1 cellular context compared by ENCODE assay signal in the genomic region with DNA sequence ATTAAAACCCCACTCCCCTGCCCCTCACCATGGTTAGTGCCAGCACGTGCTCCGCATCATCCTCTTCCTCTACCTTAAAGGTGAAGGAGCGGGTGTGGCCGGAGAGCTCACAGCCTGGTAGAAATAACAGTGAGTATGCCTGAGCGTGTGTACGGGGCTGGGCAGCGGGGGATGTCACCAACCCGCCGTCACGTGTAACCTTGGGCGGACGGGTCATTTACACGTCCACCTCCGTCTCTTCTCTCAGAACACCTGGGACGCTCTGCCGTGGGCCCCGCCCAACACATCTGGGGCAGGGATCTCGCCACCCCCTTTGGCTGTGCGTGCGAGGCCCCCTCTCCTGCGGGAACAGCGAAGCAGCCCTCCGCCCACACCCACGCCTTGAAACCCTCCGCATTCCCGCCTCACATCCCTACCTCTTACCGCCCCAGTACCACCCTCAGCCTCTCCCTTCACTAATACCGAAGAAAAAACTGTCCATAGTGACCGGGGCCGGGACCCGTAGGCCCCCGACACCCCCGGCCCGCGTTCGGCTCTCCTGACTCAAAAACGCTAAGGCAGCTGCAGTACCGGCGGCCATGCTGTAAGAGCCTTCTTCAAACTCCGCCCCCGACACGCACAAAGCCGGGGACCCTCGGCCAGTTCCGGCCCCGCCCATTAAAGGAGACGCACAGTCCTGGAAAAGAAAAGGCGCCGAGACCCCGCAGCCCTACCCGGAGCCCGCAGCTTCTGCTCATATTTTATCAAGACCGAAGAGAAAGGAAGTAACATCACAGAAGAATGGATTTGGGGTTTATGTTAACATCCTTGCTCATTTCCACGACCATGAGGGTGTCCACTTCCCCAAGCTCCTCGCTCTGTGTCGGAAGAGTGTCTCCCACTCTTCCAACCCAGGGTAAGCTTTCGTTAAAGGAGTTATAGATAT.
TF ChIP-seq lines count a peak whose summit lies in the region.

A gene with protein sequence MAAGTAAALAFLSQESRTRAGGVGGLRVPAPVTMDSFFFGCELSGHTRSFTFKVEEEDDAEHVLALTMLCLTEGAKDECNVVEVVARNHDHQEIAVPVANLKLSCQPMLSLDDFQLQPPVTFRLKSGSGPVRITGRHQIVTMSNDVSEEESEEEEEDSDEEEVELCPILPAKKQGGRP (minus strand): TSS at position 636 of the 925 bp plus-strand sequence. CDS start 56 bp downstream, at position 580.

TF ChIP-seq in GM12878, 131 proteins besides CTCF, POLR2A, EP300 and RAD21 (continued from another document and continues in another):
- TF ChIP-seq, protein P1, sequence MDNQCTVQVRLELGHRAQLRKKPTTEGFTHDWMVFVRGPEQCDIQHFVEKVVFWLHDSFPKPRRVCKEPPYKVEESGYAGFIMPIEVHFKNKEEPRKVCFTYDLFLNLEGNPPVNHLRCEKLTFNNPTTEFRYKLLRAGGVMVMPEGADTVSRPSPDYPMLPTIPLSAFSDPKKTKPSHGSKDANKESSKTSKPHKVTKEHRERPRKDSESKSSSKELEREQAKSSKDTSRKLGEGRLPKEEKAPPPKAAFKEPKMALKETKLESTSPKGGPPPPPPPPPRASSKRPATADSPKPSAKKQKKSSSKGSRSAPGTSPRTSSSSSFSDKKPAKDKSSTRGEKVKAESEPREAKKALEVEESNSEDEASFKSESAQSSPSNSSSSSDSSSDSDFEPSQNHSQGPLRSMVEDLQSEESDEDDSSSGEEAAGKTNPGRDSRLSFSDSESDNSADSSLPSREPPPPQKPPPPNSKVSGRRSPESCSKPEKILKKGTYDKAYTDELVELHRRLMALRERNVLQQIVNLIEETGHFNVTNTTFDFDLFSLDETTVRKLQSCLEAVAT (IDR thresholded peaks at IDR 0.05) = 0 out of 2 replicates have a peak, but pooled peaks have one; percentile 48
- TF ChIP-seq CREB1 (IDR thresholded peaks at IDR 0.05; ENCODE audit: low read depth) (peak; percentile 97), RB1 (IDR thresholded peaks at IDR 0.05; ENCODE audit: borderline replicate concordance) (0 out of 2 replicates have a peak, but pooled peaks have one; percentile 51), NFIC (IDR thresholded peaks at IDR 0.05; ENCODE audit: low read depth, low read length) (peak; percentile 32; the same call in 1 of the 2 replicates), CBFB (IDR thresholded peaks at IDR 0.05; ENCODE audit: low read depth) (no peak), TAF1 (IDR thresholded peaks at IDR 0.05; ENCODE audit: borderline replicate concordance, low read depth, low read length) (peak; percentile 73; the same call in 1 of the 2 replicates), FOXK2 (IDR thresholded peaks at IDR 0.05) (no peak), FOXM1 (IDR thresholded peaks at IDR 0.05; ENCODE audit: low read depth, low read length) (no peak), PML (IDR thresholded peaks at IDR 0.05; ENCODE audit: low read length) (peak; percentile 67; the same call in 1 of the 2 replicates), CREM (IDR thresholded peaks at IDR 0.05; ENCODE audit: low read depth) (peak; percentile 95), ZNF207 (IDR thresholded peaks at IDR 0.05; ENCODE audit: borderline replicate concordance) (no peak), SRF (IDR thresholded peaks at IDR 0.05; ENCODE audit: low read depth in 2 of 2, low read length in 2 of 2) (peak; percentile 27 to 76; a peak in 3 of 4 replicates), FOS (IDR thresholded peaks at IDR 0.05; ENCODE audit: borderline replicate concordance, extremely low read depth, insufficient read length) (no peak), IKZF2 (IDR thresholded peaks at IDR 0.05) (no peak), TCF12 (IDR thresholded peaks at IDR 0.05; ENCODE audit: low read depth, low read length) (no peak), MXI1 (IDR thresholded peaks at IDR 0.05; ENCODE audit: low read depth, low read length) (peak; percentile 86), TCF3 (IDR thresholded peaks at IDR 0.05; ENCODE audit: borderline replicate concordance, insufficient read depth, low read depth, low read length) (0 out of 2 replicates have a peak, but pooled peaks have one; percentile 38), BACH1 (IDR thresholded peaks at IDR 0.05; ENCODE audit: borderline replicate concordance) (0 out of 2 replicates have a peak, but pooled peaks have one; percentile 41), SREBF2 (IDR thresholded peaks at IDR 0.05; ENCODE audit: low read length) (no peak), JUNB (IDR thresholded peaks at IDR 0.05) (no peak)
- TF ChIP-seq, protein P2, sequence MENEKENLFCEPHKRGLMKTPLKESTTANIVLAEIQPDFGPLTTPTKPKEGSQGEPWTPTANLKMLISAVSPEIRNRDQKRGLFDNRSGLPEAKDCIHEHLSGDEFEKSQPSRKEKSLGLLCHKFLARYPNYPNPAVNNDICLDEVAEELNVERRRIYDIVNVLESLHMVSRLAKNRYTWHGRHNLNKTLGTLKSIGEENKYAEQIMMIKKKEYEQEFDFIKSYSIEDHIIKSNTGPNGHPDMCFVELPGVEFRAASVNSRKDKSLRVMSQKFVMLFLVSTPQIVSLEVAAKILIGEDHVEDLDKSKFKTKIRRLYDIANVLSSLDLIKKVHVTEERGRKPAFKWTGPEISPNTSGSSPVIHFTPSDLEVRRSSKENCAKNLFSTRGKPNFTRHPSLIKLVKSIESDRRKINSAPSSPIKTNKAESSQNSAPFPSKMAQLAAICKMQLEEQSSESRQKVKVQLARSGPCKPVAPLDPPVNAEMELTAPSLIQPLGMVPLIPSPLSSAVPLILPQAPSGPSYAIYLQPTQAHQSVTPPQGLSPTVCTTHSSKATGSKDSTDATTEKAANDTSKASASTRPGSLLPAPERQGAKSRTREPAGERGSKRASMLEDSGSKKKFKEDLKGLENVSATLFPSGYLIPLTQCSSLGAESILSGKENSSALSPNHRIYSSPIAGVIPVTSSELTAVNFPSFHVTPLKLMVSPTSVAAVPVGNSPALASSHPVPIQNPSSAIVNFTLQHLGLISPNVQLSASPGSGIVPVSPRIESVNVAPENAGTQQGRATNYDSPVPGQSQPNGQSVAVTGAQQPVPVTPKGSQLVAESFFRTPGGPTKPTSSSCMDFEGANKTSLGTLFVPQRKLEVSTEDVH (IDR thresholded peaks at IDR 0.05; ENCODE audit: low read depth, partially characterized antibody) = peak; percentile 72
- TF ChIP-seq, protein P3, sequence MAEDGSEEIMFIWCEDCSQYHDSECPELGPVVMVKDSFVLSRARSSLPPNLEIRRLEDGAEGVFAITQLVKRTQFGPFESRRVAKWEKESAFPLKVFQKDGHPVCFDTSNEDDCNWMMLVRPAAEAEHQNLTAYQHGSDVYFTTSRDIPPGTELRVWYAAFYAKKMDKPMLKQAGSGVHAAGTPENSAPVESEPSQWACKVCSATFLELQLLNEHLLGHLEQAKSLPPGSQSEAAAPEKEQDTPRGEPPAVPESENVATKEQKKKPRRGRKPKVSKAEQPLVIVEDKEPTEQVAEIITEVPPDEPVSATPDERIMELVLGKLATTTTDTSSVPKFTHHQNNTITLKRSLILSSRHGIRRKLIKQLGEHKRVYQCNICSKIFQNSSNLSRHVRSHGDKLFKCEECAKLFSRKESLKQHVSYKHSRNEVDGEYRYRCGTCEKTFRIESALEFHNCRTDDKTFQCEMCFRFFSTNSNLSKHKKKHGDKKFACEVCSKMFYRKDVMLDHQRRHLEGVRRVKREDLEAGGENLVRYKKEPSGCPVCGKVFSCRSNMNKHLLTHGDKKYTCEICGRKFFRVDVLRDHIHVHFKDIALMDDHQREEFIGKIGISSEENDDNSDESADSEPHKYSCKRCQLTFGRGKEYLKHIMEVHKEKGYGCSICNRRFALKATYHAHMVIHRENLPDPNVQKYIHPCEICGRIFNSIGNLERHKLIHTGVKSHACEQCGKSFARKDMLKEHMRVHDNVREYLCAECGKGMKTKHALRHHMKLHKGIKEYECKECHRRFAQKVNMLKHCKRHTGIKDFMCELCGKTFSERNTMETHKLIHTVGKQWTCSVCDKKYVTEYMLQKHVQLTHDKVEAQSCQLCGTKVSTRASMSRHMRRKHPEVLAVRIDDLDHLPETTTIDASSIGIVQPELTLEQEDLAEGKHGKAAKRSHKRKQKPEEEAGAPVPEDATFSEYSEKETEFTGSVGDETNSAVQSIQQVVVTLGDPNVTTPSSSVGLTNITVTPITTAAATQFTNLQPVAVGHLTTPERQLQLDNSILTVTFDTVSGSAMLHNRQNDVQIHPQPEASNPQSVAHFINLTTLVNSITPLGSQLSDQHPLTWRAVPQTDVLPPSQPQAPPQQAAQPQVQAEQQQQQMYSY (CRISPR knock-in tag; IDR thresholded peaks at IDR 0.05) = no peak
- TF ChIP-seq, protein P4, sequence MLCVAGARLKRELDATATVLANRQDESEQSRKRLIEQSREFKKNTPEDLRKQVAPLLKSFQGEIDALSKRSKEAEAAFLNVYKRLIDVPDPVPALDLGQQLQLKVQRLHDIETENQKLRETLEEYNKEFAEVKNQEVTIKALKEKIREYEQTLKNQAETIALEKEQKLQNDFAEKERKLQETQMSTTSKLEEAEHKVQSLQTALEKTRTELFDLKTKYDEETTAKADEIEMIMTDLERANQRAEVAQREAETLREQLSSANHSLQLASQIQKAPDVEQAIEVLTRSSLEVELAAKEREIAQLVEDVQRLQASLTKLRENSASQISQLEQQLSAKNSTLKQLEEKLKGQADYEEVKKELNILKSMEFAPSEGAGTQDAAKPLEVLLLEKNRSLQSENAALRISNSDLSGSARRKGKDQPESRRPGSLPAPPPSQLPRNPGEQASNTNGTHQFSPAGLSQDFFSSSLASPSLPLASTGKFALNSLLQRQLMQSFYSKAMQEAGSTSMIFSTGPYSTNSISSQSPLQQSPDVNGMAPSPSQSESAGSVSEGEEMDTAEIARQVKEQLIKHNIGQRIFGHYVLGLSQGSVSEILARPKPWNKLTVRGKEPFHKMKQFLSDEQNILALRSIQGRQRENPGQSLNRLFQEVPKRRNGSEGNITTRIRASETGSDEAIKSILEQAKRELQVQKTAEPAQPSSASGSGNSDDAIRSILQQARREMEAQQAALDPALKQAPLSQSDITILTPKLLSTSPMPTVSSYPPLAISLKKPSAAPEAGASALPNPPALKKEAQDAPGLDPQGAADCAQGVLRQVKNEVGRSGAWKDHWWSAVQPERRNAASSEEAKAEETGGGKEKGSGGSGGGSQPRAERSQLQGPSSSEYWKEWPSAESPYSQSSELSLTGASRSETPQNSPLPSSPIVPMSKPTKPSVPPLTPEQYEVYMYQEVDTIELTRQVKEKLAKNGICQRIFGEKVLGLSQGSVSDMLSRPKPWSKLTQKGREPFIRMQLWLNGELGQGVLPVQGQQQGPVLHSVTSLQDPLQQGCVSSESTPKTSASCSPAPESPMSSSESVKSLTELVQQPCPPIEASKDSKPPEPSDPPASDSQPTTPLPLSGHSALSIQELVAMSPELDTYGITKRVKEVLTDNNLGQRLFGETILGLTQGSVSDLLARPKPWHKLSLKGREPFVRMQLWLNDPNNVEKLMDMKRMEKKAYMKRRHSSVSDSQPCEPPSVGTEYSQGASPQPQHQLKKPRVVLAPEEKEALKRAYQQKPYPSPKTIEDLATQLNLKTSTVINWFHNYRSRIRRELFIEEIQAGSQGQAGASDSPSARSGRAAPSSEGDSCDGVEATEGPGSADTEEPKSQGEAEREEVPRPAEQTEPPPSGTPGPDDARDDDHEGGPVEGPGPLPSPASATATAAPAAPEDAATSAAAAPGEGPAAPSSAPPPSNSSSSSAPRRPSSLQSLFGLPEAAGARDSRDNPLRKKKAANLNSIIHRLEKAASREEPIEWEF (IDR thresholded peaks at IDR 0.05; ENCODE audit: insufficient replicate concordance, low read depth, low read length) = no peak
- TF ChIP-seq, protein P5, sequence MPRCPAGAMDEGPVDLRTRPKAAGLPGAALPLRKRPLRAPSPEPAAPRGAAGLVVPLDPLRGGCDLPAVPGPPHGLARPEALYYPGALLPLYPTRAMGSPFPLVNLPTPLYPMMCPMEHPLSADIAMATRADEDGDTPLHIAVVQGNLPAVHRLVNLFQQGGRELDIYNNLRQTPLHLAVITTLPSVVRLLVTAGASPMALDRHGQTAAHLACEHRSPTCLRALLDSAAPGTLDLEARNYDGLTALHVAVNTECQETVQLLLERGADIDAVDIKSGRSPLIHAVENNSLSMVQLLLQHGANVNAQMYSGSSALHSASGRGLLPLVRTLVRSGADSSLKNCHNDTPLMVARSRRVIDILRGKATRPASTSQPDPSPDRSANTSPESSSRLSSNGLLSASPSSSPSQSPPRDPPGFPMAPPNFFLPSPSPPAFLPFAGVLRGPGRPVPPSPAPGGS (IDR thresholded peaks at IDR 0.05; ENCODE audit: borderline replicate concordance, insufficient read depth, low read depth, low read length, poor library complexity, severe bottlenecking) = peak; percentile 27
- TF ChIP-seq, protein P6, sequence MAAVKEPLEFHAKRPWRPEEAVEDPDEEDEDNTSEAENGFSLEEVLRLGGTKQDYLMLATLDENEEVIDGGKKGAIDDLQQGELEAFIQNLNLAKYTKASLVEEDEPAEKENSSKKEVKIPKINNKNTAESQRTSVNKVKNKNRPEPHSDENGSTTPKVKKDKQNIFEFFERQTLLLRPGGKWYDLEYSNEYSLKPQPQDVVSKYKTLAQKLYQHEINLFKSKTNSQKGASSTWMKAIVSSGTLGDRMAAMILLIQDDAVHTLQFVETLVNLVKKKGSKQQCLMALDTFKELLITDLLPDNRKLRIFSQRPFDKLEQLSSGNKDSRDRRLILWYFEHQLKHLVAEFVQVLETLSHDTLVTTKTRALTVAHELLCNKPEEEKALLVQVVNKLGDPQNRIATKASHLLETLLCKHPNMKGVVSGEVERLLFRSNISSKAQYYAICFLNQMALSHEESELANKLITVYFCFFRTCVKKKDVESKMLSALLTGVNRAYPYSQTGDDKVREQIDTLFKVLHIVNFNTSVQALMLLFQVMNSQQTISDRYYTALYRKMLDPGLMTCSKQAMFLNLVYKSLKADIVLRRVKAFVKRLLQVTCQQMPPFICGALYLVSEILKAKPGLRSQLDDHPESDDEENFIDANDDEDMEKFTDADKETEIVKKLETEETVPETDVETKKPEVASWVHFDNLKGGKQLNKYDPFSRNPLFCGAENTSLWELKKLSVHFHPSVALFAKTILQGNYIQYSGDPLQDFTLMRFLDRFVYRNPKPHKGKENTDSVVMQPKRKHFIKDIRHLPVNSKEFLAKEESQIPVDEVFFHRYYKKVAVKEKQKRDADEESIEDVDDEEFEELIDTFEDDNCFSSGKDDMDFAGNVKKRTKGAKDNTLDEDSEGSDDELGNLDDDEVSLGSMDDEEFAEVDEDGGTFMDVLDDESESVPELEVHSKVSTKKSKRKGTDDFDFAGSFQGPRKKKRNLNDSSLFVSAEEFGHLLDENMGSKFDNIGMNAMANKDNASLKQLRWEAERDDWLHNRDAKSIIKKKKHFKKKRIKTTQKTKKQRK (IDR thresholded peaks at IDR 0.05; ENCODE audit: low read depth, low read length) = no peak
